Comparison of ENCODE assay signal across 12 cellular contexts in genomic region chr11:119683783-119684182, GRCh38. TPM values are rescaled to one million over a fixed set of nuclear protein-coding genes. Genes with fewer than 3 reads are reported as not detected.
A peak's percentile ranks its signal among the peaks of the same experiment; 100 is the strongest.
DNase-seq lines count a peak whose midpoint lies in the region; ATAC-seq and TF ChIP-seq lines count a peak whose summit lies in the region.
"Had no signal": no experiment of that assay in that cellular context is flagged by ENCODE, and none has a peak within 500 bp of the region (broad histone marks: within the 10 kb centered on the region; RNA-seq: fewer than 3 reads in every experiment).

No MANE protein-coding gene starts in this region.

- no peak overlapping the region for H3T11ph ChIP-seq in H9 (ENCODE audit: low read length)

- no peaks in the 10 kb centered on the region for H3K23me2 ChIP-seq in H9 (ENCODE audit: insufficient read length, low read depth, low read length, poor library complexity, severe bottlenecking)

- H2BK5ac ChIP-seq in H9 (ENCODE audit: insufficient read length, low read length), result no peak overlapping the region

- no peak overlapping the region for H3K27ac Mint-ChIP-seq in natural killer cell treated with Interleukin-12 subunit alpha and Interleukin-12 subunit beta and Interleukin-15 and Interleukin-18, amount 100 ng/mL, for 72 hours
- H3K27ac Mint-ChIP-seq in H9, result peak overlapping the region in 1 of 3 experiments; percentile 64; a peak in 2 of 7 replicates

- no peak for TF ChIP-seq POLR2A in heart left ventricle (IDR thresholded peaks at IDR 0.05)

- no peak overlapping the region for H2AFZ ChIP-seq in H9 (ENCODE audit: low read length)

- H3K4me3 ChIP-seq in heart left ventricle (no peak overlapping the region), colonic mucosa (no peak overlapping the region)
- H3K4me3 ChIP-seq: thyroid gland had no signal

- H3K9ac ChIP-seq in colonic mucosa (ENCODE audit: low read depth in 2 of 2, low read length in 2 of 2) (no peak overlapping the region), H9 (ENCODE audit: extremely low read depth, insufficient read length, low read length) (no peak overlapping the region)

- H3K18ac ChIP-seq in H9 (ENCODE audit: insufficient read length, low read depth, low read length), result no peak overlapping the region

- no peak overlapping the region for H3K4ac ChIP-seq in H9 (ENCODE audit: low read depth, low read length)

- no peak overlapping the region for H3K56ac ChIP-seq in H9 (ENCODE audit: insufficient read length, low read depth, low read length)

- H3K79me2 ChIP-seq in H9 (ENCODE audit: insufficient read depth, low read length), result peaks cover 2% of the 10 kb centered on the region; the same call in 1 of the 2 replicates

- no peak overlapping the region; the same call in 1 of the 2 replicates for H3K14ac ChIP-seq in H9 (ENCODE audit: insufficient read depth, low read length)

- H3K27me3 Mint-ChIP-seq in natural killer cell treated with Interleukin-12 subunit alpha and Interleukin-12 subunit beta and Interleukin-15 and Interleukin-18, amount 100 ng/mL, for 72 hours, result peaks cover 39 to 56% of the 10 kb centered on the region in 2 donors
- peaks cover 4% of the 10 kb centered on the region; the same call in 1 of the 2 replicates for H3K27me3 Mint-ChIP-seq in H9 (ENCODE audit: low read depth)

- no peaks in the 10 kb centered on the region for H3K27me3 ChIP-seq in heart left ventricle
- H3K27me3 ChIP-seq in colonic mucosa, result no peaks in the 10 kb centered on the region
- no peaks in the 10 kb centered on the region for H3K27me3 ChIP-seq in H9 (ENCODE audit: insufficient read depth, low read length)
- H3K27me3 ChIP-seq: thyroid gland had no signal

- no peak for TF ChIP-seq CTCF in heart left ventricle (IDR thresholded peaks at IDR 0.05)
- TF ChIP-seq CTCF in colonic mucosa (IDR thresholded peaks at IDR 0.05), result no peak
- TF ChIP-seq CTCF in H9 (conservative IDR thresholded peaks at IDR 0.05), result no peak

- H3K9me3 ChIP-seq in heart left ventricle (no peaks in the 10 kb centered on the region), colonic mucosa (no peaks in the 10 kb centered on the region), H9 (ENCODE audit: control insufficient read depth, low read depth, low read length) (no peaks in the 10 kb centered on the region)
- H3K9me3 ChIP-seq: thyroid gland had no signal

- no peak overlapping the region for H4K8ac ChIP-seq in H9 (replicated peaks; ENCODE audit: insufficient read length, low read depth, low read length)

- peaks cover 43 to 44% of the 10 kb centered on the region in 2 donors for H3K4me1 Mint-ChIP-seq in natural killer cell treated with Interleukin-12 subunit alpha and Interleukin-12 subunit beta and Interleukin-15 and Interleukin-18, amount 100 ng/mL, for 72 hours (ENCODE audit: low read depth in 2 of 2)
- peaks cover 57 to 60% of the 10 kb centered on the region in 2 experiments for H3K4me1 Mint-ChIP-seq in H9

- no peak overlapping the region for H2BK15ac ChIP-seq in H9 (ENCODE audit: low read depth, low read length)

- H2AK5ac ChIP-seq in H9 (ENCODE audit: insufficient read length, low read length), result no peak overlapping the region

- H3K4me1 ChIP-seq in heart left ventricle (peaks cover 0 to 32% (median 21%) of the 10 kb centered on the region in 12 donors), colonic mucosa (peaks cover 3% of the 10 kb centered on the region), H9 (ENCODE audit: insufficient read depth, low read length) (peaks cover 13% of the 10 kb centered on the region; the same call in 1 of the 2 replicates)

- peak overlapping the region; percentile 63 for H3K4me3 Mint-ChIP-seq in natural killer cell treated with Interleukin-12 subunit alpha and Interleukin-12 subunit beta and Interleukin-15 and Interleukin-18, amount 100 ng/mL, for 72 hours
- H3K4me3 Mint-ChIP-seq in H9, result no peak overlapping the region

- H3K36me3 ChIP-seq in heart left ventricle (no peaks in the 10 kb centered on the region), colonic mucosa (no peaks in the 10 kb centered on the region)
- H3K36me3 ChIP-seq: thyroid gland had no signal

- WGBS in heart left ventricle, 4 donors, result 83 to 93% (median 87%) methylated on average over 9 of the region's 9 CpGs
- no CpG with 5 or more reads among the region's 9 CpGs for WGBS in H9 (ENCODE audit: extremely low coverage, insufficient read length, low lambda C conversion rate)

- no peak overlapping the region for H4K5ac ChIP-seq in H9 (ENCODE audit: insufficient read length, low read depth, low read length)

- intact Hi-C loops in Right ventricle myocardium inferior (cut with DNase I) (no loop called here), heart left ventricle (cut with DNase I) (loop anchor here in 3 of 10 donors (5.0 kb wide), 2 partner anchors 39 to 44 kb away; partner anchors contain the start of gene NECTIN1 (in 2 of the 3)), colonic mucosa (cut with DNase I) (no loop called here)

- H3K79me1 ChIP-seq in H9 (ENCODE audit: insufficient read depth, low read depth, low read length, poor library complexity, severe bottlenecking), result peaks cover 21% of the 10 kb centered on the region

- H3K36me3 Mint-ChIP-seq in natural killer cell treated with Interleukin-12 subunit alpha and Interleukin-12 subunit beta and Interleukin-15 and Interleukin-18, amount 100 ng/mL, for 72 hours, result no peaks in the 10 kb centered on the region
- peaks cover 13 to 15% (median 14%) of the 10 kb centered on the region in 3 experiments for H3K36me3 Mint-ChIP-seq in H9 (ENCODE audit: insufficient read depth in 1 of 3, low read depth in 3 of 3)

- H2BK12ac ChIP-seq in H9 (ENCODE audit: insufficient read length, low read depth, low read length), result no peak overlapping the region

- no peak for ATAC-seq in Right ventricle myocardium inferior
- no peak for ATAC-seq in heart left ventricle
- no peak for ATAC-seq in natural killer cell treated with Interleukin-12 subunit alpha and Interleukin-12 subunit beta and Interleukin-15 and Interleukin-18, amount 100 ng/mL, for 72 hours

- no peak overlapping the region for H4K91ac ChIP-seq in H9 (ENCODE audit: insufficient read length, low read depth, low read length)

- H3K9me3 Mint-ChIP-seq in natural killer cell treated with Interleukin-12 subunit alpha and Interleukin-12 subunit beta and Interleukin-15 and Interleukin-18, amount 100 ng/mL, for 72 hours, result no peaks in the 10 kb centered on the region
- H3K9me3 Mint-ChIP-seq in H9, result peaks cover 1 to 7% of the 10 kb centered on the region in 2 experiments; a peak in 4 of 5 replicates

- no peak overlapping the region for H2BK20ac ChIP-seq in H9 (ENCODE audit: low read depth, low read length, poor library complexity, severe bottlenecking)

- no peak overlapping the region for H3K27ac ChIP-seq in heart left ventricle
- no peak overlapping the region for H3K27ac ChIP-seq in colonic mucosa
- no peak overlapping the region for H3K27ac ChIP-seq in H9 (ENCODE audit: insufficient read length, low read depth, low read length)
- H3K27ac ChIP-seq: thyroid gland, VCaP had no signal

- H4K20me1 ChIP-seq in H9 (ENCODE audit: control insufficient read depth, insufficient read depth, insufficient read length), result no peaks in the 10 kb centered on the region

- no peak overlapping the region for H3K4me2 ChIP-seq in H9 (ENCODE audit: insufficient read depth, insufficient read length, low read length)

- DNase-seq in Right ventricle myocardium inferior (ENCODE audit: missing footprints), result peak; percentile 7
- DNase-seq in heart left ventricle, result no peak
- DNase-seq in dermis blood vessel endothelial cell, result peak; percentile 62
- no peak for DNase-seq in natural killer cell treated with Interleukin-12 subunit alpha and Interleukin-12 subunit beta and Interleukin-15 and Interleukin-18, amount 100 ng/mL, for 72 hours (ENCODE audit: low spot score)
- DNase-seq in colonic mucosa, result no peak
- DNase-seq in NCI-H2227 (lab: John Stamatoyannopoulos, UW; ENCODE audit: unreplicated experiment), result no peak
- DNase-seq in UCSD-AML1 (lab: John Stamatoyannopoulos, UW; ENCODE audit: unreplicated experiment), result no peak
- DNase-seq in H9, result no peak
- DNase-seq: activated T-cell treated with anti-CD3 and anti-CD28 coated beads, Interleukin-2, amount 50 U/mL, for 48 hours; Karpas-422; thyroid gland had no signal

- no peak overlapping the region for H3K23ac ChIP-seq in H9 (ENCODE audit: insufficient read length, low read depth, low read length)

- no peak overlapping the region for H2BK120ac ChIP-seq in H9 (ENCODE audit: low read depth, low read length, poor library complexity, severe bottlenecking)

RNA-seq across cellular contexts. Expression of gene NECTIN1, which starts 45.2 kb away (rescaled TPM):
- total RNA-seq in Right ventricle myocardium inferior (20.0 TPM), heart left ventricle (10 to 100 TPM in 8 of 9 donors, 1 to 10 TPM in 1; 7.2 to 28.6 (median 19.5) TPM), dermis blood vessel endothelial cell (3.1 and 7.5 TPM in 2 replicates), colonic mucosa (10 to 100 TPM; 53.0 to 59.9 TPM), H9 (2021) (113 and 121 TPM in 2 replicates)
- polyA plus RNA-seq in heart left ventricle, result 10 to 100 TPM in 1 of 2 donors, 1 to 10 TPM in 1; 5.8 to 18.5 TPM
- 1 to 10 TPM; 2.3 to 2.6 TPM for total RNA-seq in natural killer cell treated with Interleukin-12 subunit alpha and Interleukin-12 subunit beta and Interleukin-15 and Interleukin-18, amount 100 ng/mL, for 72 hours

Comparison
In these comparisons a context has a peak if more than half of its experiments do, and no peak if none do; other contexts are left out.
1. DNase-seq: peak in Right ventricle myocardium inferior (single experiment) and dermis blood vessel endothelial cell (single experiment); none in heart left ventricle (0 of 5), natural killer cell treated with Interleukin-12 subunit alpha and Interleukin-12 subunit beta and Interleukin-15 and Interleukin-18, amount 100 ng/mL, for 72 hours (single experiment), colonic mucosa (single experiment), NCI-H2227 (single experiment), UCSD-AML1 (single experiment) and H9 (single experiment).